Comparison of ENCODE assay signal across 19 cellular contexts in genomic region chr1:53137729-53138128, GRCh38. TPM values are rescaled to one million over a fixed set of nuclear protein-coding genes. Genes with fewer than 3 reads are reported as not detected.
DNase-seq lines count a peak whose midpoint lies in the region; ATAC-seq, FAIRE-seq and TF ChIP-seq lines count a peak whose summit lies in the region.
"Had no signal": no experiment of that assay in that cellular context is flagged by ENCODE, and none has a peak within 500 bp of the region (broad histone marks: within the 10 kb centered on the region; RNA-seq: fewer than 3 reads in every experiment).

No MANE protein-coding gene starts in this region.

- no peak overlapping the region for H3K14ac ChIP-seq in H9 (ENCODE audit: insufficient read depth, low read length)

- H3K9me3 Mint-ChIP-seq in H9, result peaks cover 18 to 21% of the 10 kb centered on the region in 2 experiments

- H3K18ac ChIP-seq in H9 (ENCODE audit: insufficient read length, low read depth, low read length), result no peak overlapping the region

- H3K4me1 ChIP-seq in H9 (ENCODE audit: insufficient read depth, low read length) (no peaks in the 10 kb centered on the region), HepG2 (ENCODE audit: insufficient read depth, low read length) (peaks cover 64% of the 10 kb centered on the region)

- H3K27me3 Mint-ChIP-seq in H9 (ENCODE audit: low read depth), result peaks cover 14% of the 10 kb centered on the region
- H3K27me3 Mint-ChIP-seq: CD4-positive, CD25-positive, alpha-beta regulatory T cell had no signal

- H2BK5ac ChIP-seq in H9 (ENCODE audit: insufficient read length, low read length), result no peak overlapping the region

- no peak overlapping the region for H3K4me3 Mint-ChIP-seq in H9
- H3K4me3 Mint-ChIP-seq: activated T-cell treated with anti-CD3 and anti-CD28 coated beads, Interleukin-2, amount 50 U/mL, for 4 hours; CD4-positive, CD25-positive, alpha-beta regulatory T cell had no signal

- DNase-seq in DMS53 (lab: John Stamatoyannopoulos, UW) (peak; percentile 80), H9 (no peak), RKO (ENCODE audit: low spot score) (peak; percentile 37), HepG2 (ENCODE audit: low spot score) (peak; percentile 41), H4 (ENCODE audit: low spot score) (no peak), GM13976 (ENCODE audit: low spot score) (no peak)
- DNase-seq: activated CD4-positive, CD25-positive, alpha-beta regulatory T cell treated with anti-CD3 and anti-CD28 coated beads, Interleukin-2, amount 50 U/mL, for 72 hours; activated T-cell treated with anti-CD3 and anti-CD28 coated beads, Interleukin-2, amount 50 U/mL, for 4 hours; effector CD4-positive, alpha-beta T cell; kidney glomerular epithelial cell; naive B cell; NCI-H1048; NCI-H510A; SHP77 treated with DMSO at 0.1 percent for 48 hours had no signal

- BruUV-seq in HepG2 (replicated peaks; lab: Mats Ljungman, UMichigan), result no TSS peak

- peaks cover 5 to 18% (median 7%) of the 10 kb centered on the region in 3 experiments for H3K36me3 Mint-ChIP-seq in H9 (ENCODE audit: insufficient read depth in 1 of 3, low read depth in 3 of 3)
- H3K36me3 Mint-ChIP-seq: CD4-positive, CD25-positive, alpha-beta regulatory T cell had no signal

- H3K9ac ChIP-seq in H9 (ENCODE audit: extremely low read depth, insufficient read length, low read length), result no peak overlapping the region
- no peak overlapping the region for H3K9ac ChIP-seq in HepG2 (ENCODE audit: insufficient read depth, low read depth, low read length)

- no peak for FAIRE-seq in HepG2 (lab: Jason Lieb, UNC)
- FAIRE-seq: astrocyte had no signal

- no peak overlapping the region for H2BK15ac ChIP-seq in H9 (ENCODE audit: low read depth, low read length)

- H2AFZ ChIP-seq in H9 (ENCODE audit: low read length) (no peak overlapping the region), HepG2 (ENCODE audit: low read length) (no peak overlapping the region)

- peaks cover 10 to 32% of the 10 kb centered on the region in 2 experiments for H3K4me1 Mint-ChIP-seq in H9
- H3K4me1 Mint-ChIP-seq: CD4-positive, CD25-positive, alpha-beta regulatory T cell; naive B cell had no signal

- TF ChIP-seq RAD21 in HepG2 (CRISPR knock-in tag; IDR thresholded peaks at IDR 0.05), result 0 out of 2 replicates have a peak, but pooled peaks have one; percentile 16

- H3K23me2 ChIP-seq in H9 (ENCODE audit: insufficient read length, low read depth, low read length, poor library complexity, severe bottlenecking), result no peaks in the 10 kb centered on the region

- H2BK20ac ChIP-seq in H9 (ENCODE audit: low read depth, low read length, poor library complexity, severe bottlenecking), result no peak overlapping the region

- no peak overlapping the region for H3T11ph ChIP-seq in H9 (ENCODE audit: low read length)

- no peak overlapping the region for H3K4me3 ChIP-seq in HepG2 (replicated peaks in 1 of 3; ENCODE audit: insufficient read depth in 1 of 3, low read depth in 2 of 3, low read length in 3 of 3)

- in situ Hi-C loops in HepG2 (cut with HindIII; ENCODE audit: extremely low pct_ligation_motif_present, low pct_unique_long_range_greater_than_20kb), result no loop called here
- in situ Hi-C loops in GM13976 (cut with MboI; ENCODE audit: low sequenced_read_pairs, unreplicated experiment), result no loop called here

- H3K79me2 ChIP-seq in H9 (ENCODE audit: insufficient read depth, low read length), result no peaks in the 10 kb centered on the region
- no peaks in the 10 kb centered on the region for H3K79me2 ChIP-seq in HepG2 (ENCODE audit: insufficient read depth, low read length)

- H3K27ac ChIP-seq in H9 (ENCODE audit: insufficient read length, low read depth, low read length) (no peak overlapping the region), HepG2 (ENCODE audit: extremely low read length, insufficient read depth, low read length) (no peak overlapping the region)

- H3K27me3 ChIP-seq in H9 (ENCODE audit: insufficient read depth, low read length) (no peaks in the 10 kb centered on the region), HepG2 (ENCODE audit: control insufficient read depth in 1 of 2, insufficient read depth in 2 of 2, low read length in 2 of 2) (peaks cover 0 to 2% of the 10 kb centered on the region in 2 experiments; a peak in 2 of 5 replicates)

- H3K4me2 ChIP-seq in H9 (ENCODE audit: insufficient read depth, insufficient read length, low read length) (no peak overlapping the region), HepG2 (ENCODE audit: low read depth, low read length) (no peak overlapping the region)

- CTCF ChIA-PET in HepG2 (lab: Yijun Ruan, JAX; ENCODE audit: low intra/inter-chr PET ratio, low total read pairs), result no interaction called here

- H2BK120ac ChIP-seq in H9 (ENCODE audit: low read depth, low read length, poor library complexity, severe bottlenecking), result no peak overlapping the region

- H3K9me3 ChIP-seq in H9 (ENCODE audit: control insufficient read depth, low read depth, low read length) (peaks cover 5% of the 10 kb centered on the region), HepG2 (ENCODE audit: low read length) (peaks cover 7% of the 10 kb centered on the region)

- H3K4ac ChIP-seq in H9 (ENCODE audit: low read depth, low read length), result no peak overlapping the region

- no peak for TF ChIP-seq EP300 in HepG2 (IDR thresholded peaks at IDR 0.05; ENCODE audit: low read depth in 2 of 2, low read length in 2 of 2)
- no peak for TF ChIP-seq EP300 in HepG2 (CRISPR knock-in tag; IDR thresholded peaks at IDR 0.05; ENCODE audit: borderline replicate concordance)

- H3K79me1 ChIP-seq in H9 (ENCODE audit: insufficient read depth, low read depth, low read length, poor library complexity, severe bottlenecking), result no peaks in the 10 kb centered on the region

- H3K27ac Mint-ChIP-seq in H9, result no peak overlapping the region
- H3K27ac Mint-ChIP-seq: CD4-positive, CD25-positive, alpha-beta regulatory T cell; naive B cell had no signal

- intact Hi-C loops in HepG2 (cut with micrococcal nuclease; ENCODE audit: unreplicated experiment), result loop anchor here (2.0 kb wide), 1 partner anchor 45 kb away; no protein-coding TSS in a partner anchor

- POLR2A ChIA-PET in HepG2 (lab: Yijun Ruan, JAX), result interaction anchor here (1.0 to 1.1 kb wide), 3 partner anchors 8 to 16 kb away, joined by 3 to 5 read pairs (median 3); no protein-coding TSS in a partner anchor

- no peak overlapping the region for H3K23ac ChIP-seq in H9 (ENCODE audit: insufficient read length, low read depth, low read length)

- no peak overlapping the region for H4K91ac ChIP-seq in H9 (ENCODE audit: insufficient read length, low read depth, low read length)

- H2BK12ac ChIP-seq in H9 (ENCODE audit: insufficient read length, low read depth, low read length), result no peak overlapping the region

- no peak overlapping the region for H2AK5ac ChIP-seq in H9 (ENCODE audit: insufficient read length, low read length)

- no CpG with 5 or more reads among the region's 1 CpG for WGBS in H9 (ENCODE audit: extremely low coverage, insufficient read length, low lambda C conversion rate)
- WGBS in HepG2 (ENCODE audit: low lambda C conversion rate), result 30% methylated on average over 1 of the region's 1 CpG

- TF ChIP-seq CTCF in H9 (conservative IDR thresholded peaks at IDR 0.05) (peak; percentile 47), HepG2 (CRISPR knock-in tag; IDR thresholded peaks at IDR 0.05) (peak; percentile 58), GM13976 (IDR thresholded peaks at IDR 0.05; ENCODE audit: borderline replicate concordance, control extremely low read depth, extremely low read depth, insufficient read depth, missing control alignments) (no peak)

- H4K20me1 ChIP-seq in H9 (ENCODE audit: control insufficient read depth, insufficient read depth, insufficient read length), result no peaks in the 10 kb centered on the region
- H4K20me1 ChIP-seq in HepG2 (ENCODE audit: insufficient read depth, low read length), result no peaks in the 10 kb centered on the region

- no peak overlapping the region for H3K56ac ChIP-seq in H9 (ENCODE audit: insufficient read length, low read depth, low read length)

- no peak overlapping the region for H4K5ac ChIP-seq in H9 (ENCODE audit: insufficient read length, low read depth, low read length)

- TF ChIP-seq POLR2A in HepG2 (IDR thresholded peaks at IDR 0.05; ENCODE audit: insufficient read depth in 1 of 2, low read depth in 2 of 2, low read length in 2 of 2), result no peak

- H3K36me3 ChIP-seq in HepG2 (replicated peaks in 1 of 2; ENCODE audit: control insufficient read depth in 1 of 2, insufficient read depth in 2 of 2, low read length in 2 of 2), result no peaks in the 10 kb centered on the region

- ATAC-seq in HepG2 (peak; percentile 31; the same call in 1 of the 3 replicates), GM18520 (IDR thresholded peaks at IDR 0.05; ENCODE audit: unreplicated experiment) (no peak)
- ATAC-seq: activated T-cell treated with anti-CD3 and anti-CD28 coated beads, Interleukin-2, amount 50 U/mL, for 4 hours had no signal

- H4K8ac ChIP-seq in H9 (replicated peaks; ENCODE audit: insufficient read length, low read depth, low read length), result no peak overlapping the region

RNA-seq across cellular contexts. Expression of gene SLC1A7, which starts 4.7 kb away (rescaled TPM):
- total RNA-seq in H9 (2021) (not detected in 2 replicates), HepG2 (2016; rRNA removed; fragmentation: Illumina TruSeq; extraction: Trizol) (0.04 TPM in 1 of 2 replicates, not detected in the other)
- total RNA-seq in HepG2 (2016; cell fraction: cytosol; rRNA removed; fragmentation: Illumina TruSeq; extraction: Trizol; ENCODE audit: low read depth), result 0.10 TPM in 1 of 2 replicates, not detected in the other
- total RNA-seq in HepG2 (2016; cell fraction: insoluble cytoplasmic fraction; rRNA removed; fragmentation: Illumina TruSeq; extraction: Trizol), result 0.10 TPM in 1 of 2 replicates, not detected in the other
- not detected in 2 replicates for total RNA-seq in HepG2 (2016; cell fraction: membrane; rRNA removed; fragmentation: Illumina TruSeq; extraction: Trizol)
- not detected in 2 replicates for total RNA-seq in HepG2 (2016; cell fraction: nucleus; rRNA removed; fragmentation: Illumina TruSeq; extraction: Trizol)
- polyA plus RNA-seq in HepG2 (2011; rRNA removed), result 2.0 and 4.8 TPM in 2 replicates
- 1.7 and 1.9 TPM in 2 replicates for polyA plus RNA-seq in HepG2 (2011; cell fraction: cytosol; rRNA removed)
- 10.0 and 14.8 TPM in 2 replicates for polyA plus RNA-seq in HepG2 (2011; cell fraction: nucleus; rRNA removed)
- polyA plus RNA-seq in HepG2 (2012), result 8.9 and 11.0 TPM in 2 replicates
- not detected in 2 replicates for polyA plus RNA-seq in HepG2 (2016; cell fraction: cytosol; fragmentation: Illumina TruSeq; extraction: Trizol; ENCODE audit: low read depth)
- polyA plus RNA-seq in HepG2 (2016; cell fraction: insoluble cytoplasmic fraction; fragmentation: Illumina TruSeq; extraction: Trizol; ENCODE audit: low read depth), result not detected in 2 replicates
- polyA plus RNA-seq in HepG2 (2016; cell fraction: membrane; fragmentation: Illumina TruSeq; extraction: Trizol; ENCODE audit: low read depth), result 0.07 TPM in 1 of 2 replicates, not detected in the other
- not detected in 2 replicates for polyA plus RNA-seq in HepG2 (2016; cell fraction: nucleus; fragmentation: Illumina TruSeq; extraction: Trizol; ENCODE audit: insufficient read depth, low read depth)
- polyA minus RNA-seq in HepG2 (2011; rRNA and poly(A)+ RNA removed; ENCODE audit: low replicate concordance), result 2.1 TPM in 1 of 2 replicates, not detected in the other
- polyA minus RNA-seq in HepG2 (2011; cell fraction: cytosol; rRNA and poly(A)+ RNA removed), result 0.70 and 0.99 TPM in 2 replicates
- 0.77 and 2.1 TPM in 2 replicates for polyA minus RNA-seq in HepG2 (2011; cell fraction: nucleus; rRNA and poly(A)+ RNA removed)
- total RNA-seq in H4 (2014; rRNA removed; shearing (Covaris generic)), result 0.60 and 2.4 TPM in 2 replicates
- total RNA-seq: activated T-cell treated with anti-CD3 and anti-CD28 coated beads, Interleukin-2, amount 50 U/mL, for 4 hours; astrocyte; CD4-positive, CD25-positive, alpha-beta regulatory T cell; skeletal muscle tissue; temporal lobe had no signal
- polyA plus RNA-seq: CD4-positive, CD25-positive, alpha-beta regulatory T cell had no signal

RNA-seq across cellular contexts. Expression of gene CPT2, which starts 58.9 kb away (rescaled TPM):
- total RNA-seq in H9 (2021) (28.9 and 33.2 TPM in 2 replicates), HepG2 (2016; rRNA removed; fragmentation: Illumina TruSeq; extraction: Trizol) (14.1 and 14.6 TPM in 2 replicates)
- 1.1 and 1.2 TPM in 2 replicates for total RNA-seq in HepG2 (2016; cell fraction: cytosol; rRNA removed; fragmentation: Illumina TruSeq; extraction: Trizol; ENCODE audit: low read depth)
- 13.1 and 14.0 TPM in 2 replicates for total RNA-seq in HepG2 (2016; cell fraction: insoluble cytoplasmic fraction; rRNA removed; fragmentation: Illumina TruSeq; extraction: Trizol)
- 3.0 and 3.7 TPM in 2 replicates for total RNA-seq in HepG2 (2016; cell fraction: membrane; rRNA removed; fragmentation: Illumina TruSeq; extraction: Trizol)
- 6.2 and 7.9 TPM in 2 replicates for total RNA-seq in HepG2 (2016; cell fraction: nucleus; rRNA removed; fragmentation: Illumina TruSeq; extraction: Trizol)
- polyA plus RNA-seq in HepG2 (2011; rRNA removed), result 12.6 and 16.0 TPM in 2 replicates
- 12.6 and 14.8 TPM in 2 replicates for polyA plus RNA-seq in HepG2 (2011; cell fraction: cytosol; rRNA removed)
- 5.6 and 7.7 TPM in 2 replicates for polyA plus RNA-seq in HepG2 (2011; cell fraction: nucleus; rRNA removed)
- 9.1 and 13.6 TPM in 2 replicates for polyA plus RNA-seq in HepG2 (2012)
- polyA plus RNA-seq in HepG2 (2016; cell fraction: cytosol; fragmentation: Illumina TruSeq; extraction: Trizol; ENCODE audit: low read depth), result 1.0 and 1.2 TPM in 2 replicates
- polyA plus RNA-seq in HepG2 (2016; cell fraction: insoluble cytoplasmic fraction; fragmentation: Illumina TruSeq; extraction: Trizol; ENCODE audit: low read depth), result 15.4 and 15.6 TPM in 2 replicates
- polyA plus RNA-seq in HepG2 (2016; cell fraction: membrane; fragmentation: Illumina TruSeq; extraction: Trizol; ENCODE audit: low read depth), result 1.8 and 2.2 TPM in 2 replicates
- 9.0 and 10.7 TPM in 2 replicates for polyA plus RNA-seq in HepG2 (2016; cell fraction: nucleus; fragmentation: Illumina TruSeq; extraction: Trizol; ENCODE audit: insufficient read depth, low read depth)
- polyA minus RNA-seq in HepG2 (2011; rRNA and poly(A)+ RNA removed; ENCODE audit: low replicate concordance), result 13.9 and 25.3 TPM in 2 replicates
- polyA minus RNA-seq in HepG2 (2011; cell fraction: cytosol; rRNA and poly(A)+ RNA removed), result 8.6 and 11.3 TPM in 2 replicates
- 7.3 and 12.7 TPM in 2 replicates for polyA minus RNA-seq in HepG2 (2011; cell fraction: nucleus; rRNA and poly(A)+ RNA removed)
- total RNA-seq in H4 (2014; rRNA removed; shearing (Covaris generic)), result 23.3 and 30.6 TPM in 2 replicates

Comparison
In these comparisons a context has a peak if more than half of its experiments do, and no peak if none do; other contexts are left out.
1. DNase-seq: peak in DMS53 (single experiment), RKO (single experiment) and HepG2 (single experiment); none in H9 (single experiment), H4 (single experiment) and GM13976 (single experiment).